Comparison of ENCODE assay signal across 19 cellular contexts in genomic region chr3:196145420-196146262, GRCh38.
DNase-seq lines count a peak whose midpoint lies in the region; ATAC-seq and TF ChIP-seq lines count a peak whose summit lies in the region.
"Had no signal": no experiment of that assay in that cellular context is flagged by ENCODE, and none has a peak within 500 bp of the region (broad histone marks: within the 10 kb centered on the region; RNA-seq: fewer than 3 reads in every experiment).

No MANE protein-coding gene starts in this region.

- intact Hi-C loops in heart right ventricle (cut with DNase I), result no loop called here

- H3K79me2 ChIP-seq in H9 (ENCODE audit: insufficient read depth, low read length) (no peaks in the 10 kb centered on the region), hepatocyte (no peaks in the 10 kb centered on the region)

- H3K27me3 ChIP-seq in H9 (ENCODE audit: insufficient read depth, low read length) (no peaks in the 10 kb centered on the region), hepatocyte (no peaks in the 10 kb centered on the region), heart right ventricle (peaks cover 0 to 21% (median 0%) of the 10 kb centered on the region in 7 donors)
- H3K27me3 ChIP-seq: SJCRH30 had no signal

- H3K36me3 ChIP-seq in hepatocyte (replicated peaks; ENCODE audit: insufficient read depth, low read depth) (no peaks in the 10 kb centered on the region), heart right ventricle (no peaks in the 10 kb centered on the region)
- H3K36me3 ChIP-seq: HAP-1, SJCRH30 had no signal

- H3K23ac ChIP-seq in H9 (ENCODE audit: insufficient read length, low read depth, low read length), result no peak overlapping the region

- no peak overlapping the region for H4K5ac ChIP-seq in H9 (ENCODE audit: insufficient read length, low read depth, low read length)

- no peaks in the 10 kb centered on the region; the same call in none of the 2 replicates for H3K27me3 Mint-ChIP-seq in H9 (ENCODE audit: low read depth)
- H3K27me3 Mint-ChIP-seq in WTC11 (ENCODE audit: low read depth), result peaks cover 3% of the 10 kb centered on the region
- H3K27me3 Mint-ChIP-seq: T-cell had no signal

- H3K9me3 Mint-ChIP-seq in H9, result peaks cover 30 to 36% of the 10 kb centered on the region in 2 experiments
- peaks cover 24% of the 10 kb centered on the region for H3K9me3 Mint-ChIP-seq in WTC11

- H3K27ac ChIP-seq in H9 (ENCODE audit: insufficient read length, low read depth, low read length), result no peak overlapping the region
- no peak overlapping the region for H3K27ac ChIP-seq in hepatocyte
- H3K27ac ChIP-seq in heart right ventricle, result no peak overlapping the region
- H3K27ac ChIP-seq: SJCRH30 had no signal

- no peaks in the 10 kb centered on the region for H3K23me2 ChIP-seq in H9 (ENCODE audit: insufficient read length, low read depth, low read length, poor library complexity, severe bottlenecking)

- H3K4me3 Mint-ChIP-seq in H9 (no peak overlapping the region), WTC11 (no peak overlapping the region)

- H3K4me1 ChIP-seq in H9 (ENCODE audit: insufficient read depth, low read length) (peaks cover 3% of the 10 kb centered on the region; the same call in 1 of the 2 replicates), hepatocyte (ENCODE audit: insufficient read depth) (no peaks in the 10 kb centered on the region), heart right ventricle (peaks cover 0 to 6% (median 0%) of the 10 kb centered on the region in 9 donors)
- H3K4me1 ChIP-seq: HAP-1 had no signal

- no peak overlapping the region for H3K4me2 ChIP-seq in H9 (ENCODE audit: insufficient read depth, insufficient read length, low read length)
- H3K4me2 ChIP-seq in hepatocyte, result no peak overlapping the region

- H3K18ac ChIP-seq in H9 (ENCODE audit: insufficient read length, low read depth, low read length), result no peak overlapping the region

- no peak overlapping the region for H3T11ph ChIP-seq in H9 (ENCODE audit: low read length)

- ATAC-seq in WTC11 (peak; percentile 53), GM18505 (IDR thresholded peaks at IDR 0.05; ENCODE audit: unreplicated experiment) (no peak), heart right ventricle (no peak)

- H3K9me3 ChIP-seq in H9 (ENCODE audit: control insufficient read depth, low read depth, low read length) (no peaks in the 10 kb centered on the region), hepatocyte (ENCODE audit: low read depth) (no peaks in the 10 kb centered on the region), heart right ventricle (peaks cover 0 to 10% (median 0%) of the 10 kb centered on the region in 11 donors)
- H3K9me3 ChIP-seq: HAP-1 had no signal

- POLR2A ChIA-PET in WTC11 (lab: Charles Lee), result no interaction called here

- H2BK12ac ChIP-seq in H9 (ENCODE audit: insufficient read length, low read depth, low read length), result no peak overlapping the region

- H2BK5ac ChIP-seq in H9 (ENCODE audit: insufficient read length, low read length), result no peak overlapping the region

- TF ChIP-seq POLR2A in GM18505 (IDR thresholded peaks at IDR 0.05; ENCODE audit: borderline replicate concordance, extremely low read depth, insufficient read depth, insufficient read length), result no peak

- no peaks in the 10 kb centered on the region for H3K79me1 ChIP-seq in H9 (ENCODE audit: insufficient read depth, low read depth, low read length, poor library complexity, severe bottlenecking)

- no peak overlapping the region for H2AK5ac ChIP-seq in H9 (ENCODE audit: insufficient read length, low read length)

- H4K91ac ChIP-seq in H9 (ENCODE audit: insufficient read length, low read depth, low read length), result no peak overlapping the region

- H4K8ac ChIP-seq in H9 (replicated peaks; ENCODE audit: insufficient read length, low read depth, low read length), result no peak overlapping the region

- WGBS in H9 (ENCODE audit: extremely low coverage, insufficient read length, low lambda C conversion rate), result no CpG with 5 or more reads among the region's 20 CpGs
- 91% methylated on average over 14 of the region's 20 CpGs for WGBS in hepatocyte (ENCODE audit: low lambda C conversion rate, missing lambda C conversion rate)
- 91 to 92% methylated on average over 14 to 17 of the region's 20 CpGs for WGBS in heart right ventricle, 2 donors

- H3K56ac ChIP-seq in H9 (ENCODE audit: insufficient read length, low read depth, low read length), result no peak overlapping the region

- no peak overlapping the region for H3K9ac ChIP-seq in H9 (ENCODE audit: extremely low read depth, insufficient read length, low read length)

- no peak overlapping the region for H2BK120ac ChIP-seq in H9 (ENCODE audit: low read depth, low read length, poor library complexity, severe bottlenecking)

- no peaks in the 10 kb centered on the region for H3K9me2 ChIP-seq in hepatocyte (replicated peaks; ENCODE audit: insufficient read depth)

- peak; percentile 82 for DNase-seq in CD1c-positive myeloid dendritic cell (ENCODE audit: extremely low spot score)
- no peak for DNase-seq in H9
- DNase-seq in WTC11 (ENCODE audit: low spot score), result no peak
- peak; percentile 49 for DNase-seq in myocyte (ENCODE audit: low read depth)
- no peak for DNase-seq in hepatocyte (ENCODE audit: low spot score)
- DNase-seq in heart right ventricle, result no peak
- DNase-seq: DMS53, KBM-7, MM.1S, NCI-H1105, NCI-H2029 treated with DMSO at 0.1 percent for 48 hours, NCI-H2171, NCI-H345, NCI-H524, SJCRH30 had no signal

- H2AFZ ChIP-seq in H9 (ENCODE audit: low read length) (no peak overlapping the region), hepatocyte (no peak overlapping the region)

- H3K36me3 Mint-ChIP-seq in H9 (ENCODE audit: insufficient read depth in 1 of 3, low read depth in 3 of 3) (peaks cover 0 to 27% (median 4%) of the 10 kb centered on the region in 3 experiments; a peak in 3 of 7 replicates), WTC11 (peaks cover 14% of the 10 kb centered on the region)
- H3K36me3 Mint-ChIP-seq: CD8-positive, alpha-beta T cell; T-cell had no signal

- H3K14ac ChIP-seq in H9 (ENCODE audit: insufficient read depth, low read length), result no peak overlapping the region

- no peak overlapping the region for H3K4me3 ChIP-seq in hepatocyte
- no peak overlapping the region for H3K4me3 ChIP-seq in heart right ventricle
- H3K4me3 ChIP-seq: HAP-1, SJCRH30 had no signal

- CTCF ChIA-PET in WTC11 (lab: Charles Lee), result interaction anchor here (0.6 kb wide), 1 partner anchor 41 kb away, joined by 3 read pairs; no protein-coding TSS in a partner anchor

- H2BK20ac ChIP-seq in H9 (ENCODE audit: low read depth, low read length, poor library complexity, severe bottlenecking), result no peak overlapping the region

- H2BK15ac ChIP-seq in H9 (ENCODE audit: low read depth, low read length), result no peak overlapping the region

- H3K4ac ChIP-seq in H9 (ENCODE audit: low read depth, low read length), result no peak overlapping the region

- H4K20me1 ChIP-seq in H9 (ENCODE audit: control insufficient read depth, insufficient read depth, insufficient read length) (no peaks in the 10 kb centered on the region), hepatocyte (ENCODE audit: insufficient read depth, poor library complexity, severe bottlenecking) (no peaks in the 10 kb centered on the region)

- H3K4me1 Mint-ChIP-seq in H9 (peaks cover 19 to 38% of the 10 kb centered on the region in 2 experiments), WTC11 (peaks cover 34% of the 10 kb centered on the region)

- TF ChIP-seq CTCF in H9 (conservative IDR thresholded peaks at IDR 0.05) (no peak), WTC11 (IDR thresholded peaks at IDR 0.05) (no peak), hepatocyte (IDR thresholded peaks at IDR 0.05; ENCODE audit: poor library complexity) (no peak), heart right ventricle (IDR thresholded peaks at IDR 0.05) (no peak)

- H3K27ac Mint-ChIP-seq in H9, result peak overlapping the region in 2 of 3 experiments; percentile 22 to 82; a peak in 4 of 7 replicates
- H3K27ac Mint-ChIP-seq in WTC11, result 0 out of 2 replicates have a peak overlapping the region, but pooled peaks have one; percentile 96
- H3K27ac Mint-ChIP-seq: CD8-positive, alpha-beta T cell; T-cell had no signal

TF ChIP-seq in WTC11, 78 proteins besides CTCF, POLR2A, EP300 and RAD21 (continues in another document):
- TF ChIP-seq NR3C1 (CRISPR knock-in tag; conservative IDR thresholded peaks at IDR 0.05; ENCODE audit: low read depth) (no peak), MYBL2 (CRISPR knock-in tag; IDR thresholded peaks at IDR 0.05) (no peak), ZNF138 (CRISPR knock-in tag; conservative IDR thresholded peaks at IDR 0.05) (no peak), EMX1 (CRISPR knock-in tag; IDR thresholded peaks at IDR 0.05) (no peak), FOXK1 (CRISPR knock-in tag; IDR thresholded peaks at IDR 0.05) (no peak), GRHL2 (CRISPR knock-in tag; IDR thresholded peaks at IDR 0.05; ENCODE audit: insufficient replicate concordance, severe bottlenecking) (no peak), ATF2 (CRISPR knock-in tag; IDR thresholded peaks at IDR 0.05; ENCODE audit: borderline replicate concordance, low read depth) (no peak), ZNF219 (CRISPR knock-in tag; IDR thresholded peaks at IDR 0.05; ENCODE audit: borderline replicate concordance) (no peak), ZNF416 (CRISPR knock-in tag; IDR thresholded peaks at IDR 0.05) (no peak), CBFB (CRISPR knock-in tag; IDR thresholded peaks at IDR 0.05; ENCODE audit: low read depth) (no peak), ELF4 (CRISPR knock-in tag; IDR thresholded peaks at IDR 0.05; ENCODE audit: low read depth) (no peak), ESRRA (CRISPR knock-in tag; IDR thresholded peaks at IDR 0.05; ENCODE audit: borderline replicate concordance) (no peak), ZNF232 (CRISPR knock-in tag; IDR thresholded peaks at IDR 0.05) (no peak), JAZF1 (CRISPR knock-in tag; IDR thresholded peaks at IDR 0.05) (no peak), NR2C2 (CRISPR knock-in tag; IDR thresholded peaks at IDR 0.05) (no peak)

Comparison
In these comparisons a context has a peak if more than half of its experiments do, and no peak if none do; other contexts are left out.
1. DNase-seq: peak in CD1c-positive myeloid dendritic cell (single experiment) and myocyte (single experiment); none in H9 (single experiment), WTC11 (single experiment), hepatocyte (single experiment) and heart right ventricle (0 of 2).